In the genomic region with DNA sequence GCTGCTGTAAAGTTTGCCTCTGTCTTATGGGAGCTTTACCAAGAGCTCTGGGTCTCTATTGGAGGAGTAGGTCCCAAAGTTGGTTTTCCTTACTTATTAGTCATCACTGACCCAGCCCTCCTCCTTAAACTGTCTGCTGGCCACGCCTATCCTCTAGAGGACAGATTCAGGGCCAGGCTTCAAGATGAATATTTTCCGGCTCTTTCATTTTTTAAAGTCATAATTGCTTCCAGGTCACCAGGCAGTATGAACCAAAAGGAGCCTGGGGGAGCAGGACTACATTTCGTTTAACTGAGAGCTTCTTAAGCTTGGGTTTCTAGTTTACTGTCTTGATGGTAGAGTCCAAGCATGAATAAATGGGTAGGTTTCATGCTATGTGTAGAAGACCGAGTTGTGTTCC, we compare ENCODE assay signal across 11 cellular contexts. TPM values are rescaled to one million over a fixed set of nuclear protein-coding genes. Genes with fewer than 3 reads are reported as not detected.
A peak's percentile ranks its signal among the peaks of the same experiment; 100 is the strongest.
DNase-seq lines count a peak whose midpoint lies in the region; ATAC-seq and TF ChIP-seq lines count a peak whose summit lies in the region.
"Had no signal": no experiment of that assay in that cellular context is flagged by ENCODE, and none has a peak within 500 bp of the region (broad histone marks: within the 10 kb centered on the region; RNA-seq: fewer than 3 reads in every experiment).

No MANE protein-coding gene starts in this region.

- no peak overlapping the region for H2AK9ac ChIP-seq in IMR-90 (replicated peaks; ENCODE audit: low read depth, low read length, poor library complexity)

- no peaks in the 10 kb centered on the region for H3K9me3 ChIP-seq in IMR-90 (ENCODE audit: control insufficient read depth, insufficient read depth, low read length)
- no peaks in the 10 kb centered on the region for H3K9me3 ChIP-seq in naive thymus-derived CD4-positive, alpha-beta T cell (ENCODE audit: control insufficient read depth in 2 of 3, low read length in 3 of 3)
- H3K9me3 ChIP-seq: prostate gland had no signal

- H2BK20ac ChIP-seq in IMR-90 (ENCODE audit: low read depth, low read length) = no peak overlapping the region

- H2BK5ac ChIP-seq in IMR-90 (ENCODE audit: low read depth, low read length, poor library complexity, severe bottlenecking) = no peak overlapping the region

- no peak overlapping the region for H2BK120ac ChIP-seq in IMR-90 (ENCODE audit: low read depth, low read length)

- H3K9ac ChIP-seq in IMR-90 (ENCODE audit: low read depth, low read length) = no peak overlapping the region

- no peak overlapping the region for H4K5ac ChIP-seq in IMR-90 (ENCODE audit: low read depth, low read length)

- no peak for TF ChIP-seq POLR2A in IMR-90 (IDR thresholded peaks at IDR 0.05; ENCODE audit: low read depth, low read length)

- H3K14ac ChIP-seq in IMR-90 (replicated peaks; ENCODE audit: low read depth, low read length) = no peak overlapping the region

- no peaks in the 10 kb centered on the region; the same call in 1 of the 2 replicates for H3K4me1 ChIP-seq in IMR-90 (ENCODE audit: control insufficient read depth, insufficient read depth, low read length)
- H3K4me1 ChIP-seq in naive thymus-derived CD4-positive, alpha-beta T cell (ENCODE audit: control insufficient read depth in 2 of 2, insufficient read depth in 2 of 2, low read length in 2 of 2) = no peaks in the 10 kb centered on the region
- H3K4me1 ChIP-seq: prostate gland had no signal

- dilution Hi-C loops in IMR-90 (cut with HindIII; ENCODE audit: low sequenced_read_pairs, unreplicated experiment) = no loop called here

- in situ Hi-C loops in IMR-90 (cut with MboI; ENCODE audit: low sequenced_read_pairs) = no loop called here

- no peak overlapping the region for H3K4me2 ChIP-seq in IMR-90 (ENCODE audit: low read depth, low read length)

- H3K56ac ChIP-seq in IMR-90 (ENCODE audit: extremely low read depth, insufficient read depth, low read length) = no peak overlapping the region

- H4K20me1 ChIP-seq in IMR-90 (ENCODE audit: insufficient read depth, low read length) = no peaks in the 10 kb centered on the region

- H3K36me3 Mint-ChIP-seq in CD14-positive monocyte (peaks cover 1 to 3% of the 10 kb centered on the region in 2 donors), WTC11 (no peaks in the 10 kb centered on the region)
- peaks cover 8% of the 10 kb centered on the region for H3K36me3 Mint-ChIP-seq in dendritic cell treated with granulocyte-macrophage colony-stimulating factor and Interleukin-4, amounts not matched to agents 40 ng/mL and 50 ng/mL, for 4 days (ENCODE audit: low read depth)
- peaks cover 0 to 6% (median 0%) of the 10 kb centered on the region in 5 donors for H3K36me3 Mint-ChIP-seq in naive thymus-derived CD4-positive, alpha-beta T cell
- H3K36me3 Mint-ChIP-seq: activated naive CD4-positive, alpha-beta T cell treated with anti-CD3 and anti-CD28 coated beads, Interleukin-2, amount 50 U/mL, for 72 hours had no signal

- no peak for DNase-seq in CD14-positive monocyte (ENCODE audit: low spot score)
- DNase-seq in IMR-90 = peak; percentile 16
- DNase-seq in naive thymus-derived CD4-positive, alpha-beta T cell = no peak
- DNase-seq in activated CD4-positive, alpha-beta T cell treated with anti-CD3 and anti-CD28 coated beads for 4 hours = no peak
- no peak for DNase-seq in WTC11 (ENCODE audit: low spot score)
- DNase-seq in NK-92 (lab: John Stamatoyannopoulos, UW; ENCODE audit: unreplicated experiment) = no peak
- DNase-seq: Calu3 had no signal

- H3K9me1 ChIP-seq in IMR-90 (ENCODE audit: insufficient read depth, low read length) = no peaks in the 10 kb centered on the region

- no peak for TF ChIP-seq RAD21 in IMR-90 (IDR thresholded peaks at IDR 0.05; ENCODE audit: low read length)

- no peaks in the 10 kb centered on the region for H3K27me3 ChIP-seq in IMR-90 (ENCODE audit: control insufficient read depth, insufficient read depth, low read length)
- H3K27me3 ChIP-seq in naive thymus-derived CD4-positive, alpha-beta T cell (ENCODE audit: control insufficient read depth in 2 of 2, insufficient read depth in 2 of 2, low read length in 2 of 2) = no peaks in the 10 kb centered on the region

- WGBS in IMR-90 (ENCODE audit: extremely low coverage in 2 of 2, insufficient read length in 1 of 2), 2 experiments = no CpG with 5 or more reads among the region's 4 CpGs

- H4K8ac ChIP-seq in IMR-90 (ENCODE audit: low read depth in 2 of 2, low read length in 2 of 2) = no peak overlapping the region

- H3K27me3 Mint-ChIP-seq in CD14-positive monocyte (ENCODE audit: low read depth in 3 of 3) (peaks cover 0 to 2% (median under 1%) of the 10 kb centered on the region in 3 donors), WTC11 (ENCODE audit: low read depth) (no peaks in the 10 kb centered on the region; the same call in 1 of the 2 replicates)
- no peaks in the 10 kb centered on the region for H3K27me3 Mint-ChIP-seq in dendritic cell treated with granulocyte-macrophage colony-stimulating factor and Interleukin-4, amounts not matched to agents 40 ng/mL and 50 ng/mL, for 4 days
- H3K27me3 Mint-ChIP-seq in naive thymus-derived CD4-positive, alpha-beta T cell = no peaks in the 10 kb centered on the region

- H3K23ac ChIP-seq in IMR-90 (ENCODE audit: low read depth, low read length) = no peak overlapping the region

- H3K18ac ChIP-seq in IMR-90 (ENCODE audit: low read depth, low read length) = no peak overlapping the region

- H2AFZ ChIP-seq in IMR-90 (replicated peaks; ENCODE audit: low read length, poor library complexity) = no peak overlapping the region

- H3K4me1 Mint-ChIP-seq in CD14-positive monocyte (peaks cover 34% of the 10 kb centered on the region), WTC11 (peaks cover 6% of the 10 kb centered on the region; the same call in 1 of the 2 replicates)
- H3K4me1 Mint-ChIP-seq in dendritic cell treated with granulocyte-macrophage colony-stimulating factor and Interleukin-4, amounts not matched to agents 40 ng/mL and 50 ng/mL, for 4 days (ENCODE audit: low read depth) = peaks cover 35% of the 10 kb centered on the region
- peaks cover 0 to 10% (median 6%) of the 10 kb centered on the region in 7 donors for H3K4me1 Mint-ChIP-seq in naive thymus-derived CD4-positive, alpha-beta T cell

- intact Hi-C loops in CD14-positive monocyte (cut with micrococcal nuclease) (no loop called here), IMR-90 (cut with micrococcal nuclease) (no loop called here)
- intact Hi-C loops in dendritic cell treated with granulocyte-macrophage colony-stimulating factor and Interleukin-4, amounts not matched to agents 40 ng/mL and 50 ng/mL, for 4 days (cut with micrococcal nuclease) = no loop called here
- intact Hi-C loops in naive thymus-derived CD4-positive, alpha-beta T cell (cut with micrococcal nuclease) = no loop called here

- no peak overlapping the region for H3K27ac ChIP-seq in IMR-90 (ENCODE audit: insufficient read depth, low read length)
- H3K27ac ChIP-seq in naive thymus-derived CD4-positive, alpha-beta T cell (ENCODE audit: low read depth, low read length) = no peak overlapping the region
- H3K27ac ChIP-seq: prostate gland had no signal

- CTCF ChIA-PET in IMR-90 (lab: Yijun Ruan, JAX) (no interaction called here), WTC11 (lab: Charles Lee) (interaction anchor here (1.2 kb wide), 1 partner anchor 65 kb away, joined by 5 read pairs; no protein-coding TSS in a partner anchor)
- CTCF ChIA-PET in naive thymus-derived CD4-positive, alpha-beta T cell (lab: Charles Lee) = no interaction called here

- POLR2A ChIA-PET in IMR-90 (lab: Charles Lee; ENCODE audit: unreplicated experiment) = no interaction called here
- POLR2A ChIA-PET in naive thymus-derived CD4-positive, alpha-beta T cell (lab: Charles Lee) = no interaction called here
- POLR2A ChIA-PET in WTC11 (lab: Charles Lee) = no interaction called here

- peaks cover 0 to 8% of the 10 kb centered on the region in 2 experiments; a peak in 1 of 4 replicates for H3K79me1 ChIP-seq in IMR-90 (ENCODE audit: low read depth in 1 of 2, low read length in 2 of 2)

- 0 out of 2 replicates have a peak overlapping the region, but pooled peaks have one; percentile 63 for H2AK5ac ChIP-seq in IMR-90 (ENCODE audit: low read depth, low read length)

- H3K36me3 ChIP-seq in IMR-90 (ENCODE audit: control insufficient read depth, insufficient read depth, low read length) = no peaks in the 10 kb centered on the region
- no peaks in the 10 kb centered on the region for H3K36me3 ChIP-seq in naive thymus-derived CD4-positive, alpha-beta T cell (ENCODE audit: control insufficient read depth in 2 of 3, insufficient read depth in 3 of 3, low read length in 3 of 3)
- H3K36me3 ChIP-seq: prostate gland had no signal

- no peak overlapping the region for H3K4me3 Mint-ChIP-seq in CD14-positive monocyte
- no peak overlapping the region for H3K4me3 Mint-ChIP-seq in dendritic cell treated with granulocyte-macrophage colony-stimulating factor and Interleukin-4, amounts not matched to agents 40 ng/mL and 50 ng/mL, for 4 days
- H3K4me3 Mint-ChIP-seq in naive thymus-derived CD4-positive, alpha-beta T cell = no peak overlapping the region
- no peak overlapping the region for H3K4me3 Mint-ChIP-seq in WTC11

- H3K4ac ChIP-seq in IMR-90 (ENCODE audit: low read depth, low read length) = no peak overlapping the region

- H2BK15ac ChIP-seq in IMR-90 (ENCODE audit: low read depth, low read length) = no peak overlapping the region

- H4K91ac ChIP-seq in IMR-90 (ENCODE audit: insufficient read depth, low read depth, low read length) = no peak overlapping the region

- H3K27ac Mint-ChIP-seq in CD14-positive monocyte = peak overlapping the region; percentile 68 to 97 (median 84)
- H3K27ac Mint-ChIP-seq in dendritic cell treated with granulocyte-macrophage colony-stimulating factor and Interleukin-4, amounts not matched to agents 40 ng/mL and 50 ng/mL, for 4 days = peak overlapping the region; percentile 45
- no peak overlapping the region for H3K27ac Mint-ChIP-seq in naive thymus-derived CD4-positive, alpha-beta T cell
- no peak overlapping the region for H3K27ac Mint-ChIP-seq in WTC11
- H3K27ac Mint-ChIP-seq: activated naive CD4-positive, alpha-beta T cell treated with anti-CD3 and anti-CD28 coated beads, Interleukin-2, amount 50 U/mL, for 72 hours had no signal

- no peak overlapping the region for H3K4me3 ChIP-seq in IMR-90 (ENCODE audit: insufficient read depth, low read depth, low read length)
- no peak overlapping the region for H3K4me3 ChIP-seq in naive thymus-derived CD4-positive, alpha-beta T cell (ENCODE audit: low read length)
- H3K4me3 ChIP-seq: prostate gland had no signal

- peak; percentile 90 for ATAC-seq in IMR-90 (ENCODE audit: low read depth)
- peak; percentile 70 for ATAC-seq in naive thymus-derived CD4-positive, alpha-beta T cell
- no peak for ATAC-seq in HG03521 (IDR thresholded peaks at IDR 0.05; ENCODE audit: unreplicated experiment)
- no peak for ATAC-seq in WTC11
- ATAC-seq: activated naive CD4-positive, alpha-beta T cell treated with anti-CD3 and anti-CD28 coated beads, Interleukin-2, amount 50 U/mL, for 72 hours had no signal

- TF ChIP-seq CTCF in CD14-positive monocyte (IDR thresholded peaks at IDR 0.05) (no peak), IMR-90 (conservative IDR thresholded peaks at IDR 0.05; ENCODE audit: low read depth, low read length) (no peak), WTC11 (IDR thresholded peaks at IDR 0.05) (no peak)

- H3K9me3 Mint-ChIP-seq in CD14-positive monocyte (peaks cover 0 to 2% (median 0%) of the 10 kb centered on the region in 7 donors), WTC11 (no peaks in the 10 kb centered on the region)
- no peaks in the 10 kb centered on the region for H3K9me3 Mint-ChIP-seq in dendritic cell treated with granulocyte-macrophage colony-stimulating factor and Interleukin-4, amounts not matched to agents 40 ng/mL and 50 ng/mL, for 4 days
- peaks cover 0 to 2% (median 0%) of the 10 kb centered on the region in 11 donors for H3K9me3 Mint-ChIP-seq in naive thymus-derived CD4-positive, alpha-beta T cell
- H3K9me3 Mint-ChIP-seq: activated naive CD4-positive, alpha-beta T cell treated with anti-CD3 and anti-CD28 coated beads, Interleukin-2, amount 50 U/mL, for 72 hours had no signal

- BruUV-seq in IMR-90 (replicated peaks; lab: Mats Ljungman, UMichigan) = no TSS peak

RNA-seq across cellular contexts. Expression of a gene that starts 13.7 kb away (rescaled TPM):
- polyA plus RNA-seq in CD14-positive monocyte (under 1 TPM; 0.69 to 0.72 TPM), IMR-90 (2012; rRNA removed) (1.6 and 2.1 TPM in 2 replicates)
- total RNA-seq in IMR-90 (2012; rRNA removed) (0.28 and 0.54 TPM in 2 replicates), WTC11 (2021) (9.3 to 12.0 TPM (median 9.6 TPM) in 3 replicates)
- 1.1 and 1.4 TPM in 2 replicates for polyA plus RNA-seq in IMR-90 (2012; cell fraction: cytosol; rRNA removed)
- polyA plus RNA-seq in IMR-90 (2012; cell fraction: nucleus; rRNA removed; ENCODE audit: low replicate concordance) = 2.8 and 3.2 TPM in 2 replicates
- total RNA-seq in naive thymus-derived CD4-positive, alpha-beta T cell = 1 to 10 TPM; 5.8 to 8.9 (median 8.2) TPM
- polyA plus RNA-seq in naive thymus-derived CD4-positive, alpha-beta T cell = 1 to 10 TPM in 1 of 2 donors, under 1 TPM in 1; 0.64 to 2.5 TPM

Comparison
In these comparisons a context has a peak if more than half of its experiments do, and no peak if none do; other contexts are left out.
1. H3K27ac Mint-ChIP-seq: peak in CD14-positive monocyte (7 of 7) and dendritic cell treated with granulocyte-macrophage colony-stimulating factor and Interleukin-4, amounts not matched to agents 40 ng/mL and 50 ng/mL, for 4 days (single experiment); none in naive thymus-derived CD4-positive, alpha-beta T cell (0 of 9) and WTC11 (single experiment).
2. ATAC-seq: peak in IMR-90 (single experiment) and naive thymus-derived CD4-positive, alpha-beta T cell (single experiment); none in HG03521 (single experiment) and WTC11 (single experiment).